ENCODE assay signal across 14 cellular contexts in the genomic region with DNA sequence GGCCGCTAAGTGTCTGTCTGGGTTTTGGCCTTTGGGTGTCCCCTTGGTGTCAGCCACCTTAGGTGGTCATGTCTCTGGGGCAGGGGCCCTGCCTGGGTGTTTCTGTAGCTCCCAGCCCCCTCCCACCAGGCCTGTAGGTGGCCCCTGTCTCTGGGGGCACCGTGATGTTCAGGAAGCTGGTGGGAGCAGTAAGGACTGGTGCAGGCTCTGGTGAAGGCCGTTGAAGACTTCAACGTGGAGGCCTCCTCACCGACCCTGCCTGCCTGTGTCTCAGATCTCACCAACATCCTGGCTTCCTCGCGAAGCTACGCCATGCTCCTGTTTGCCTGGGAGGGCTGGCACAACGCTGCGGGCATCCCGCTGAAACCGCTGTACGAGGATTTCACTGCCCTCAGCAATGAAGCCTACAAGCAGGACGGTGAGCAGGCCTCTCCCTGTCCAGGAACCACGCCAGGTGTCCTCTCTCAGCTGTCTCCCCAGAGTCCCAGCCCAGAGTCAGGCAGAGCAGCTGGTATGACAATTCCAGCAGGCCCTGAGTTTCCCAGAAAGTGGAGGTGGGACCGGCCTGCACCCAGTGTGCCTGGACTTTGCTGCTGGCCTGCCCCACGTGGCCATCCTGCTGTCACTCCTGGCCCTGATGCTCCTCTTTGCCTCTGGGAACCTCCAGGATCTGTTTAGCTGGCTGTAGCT. TPM values are rescaled to one million over a fixed set of nuclear protein-coding genes. Genes with fewer than 3 reads are reported as not detected.
A peak's percentile ranks its signal among the peaks of the same experiment; 100 is the strongest.
DNase-seq lines count a peak whose midpoint lies in the region; ATAC-seq, FAIRE-seq and TF ChIP-seq lines count a peak whose summit lies in the region.
"Had no signal": no experiment of that assay in that cellular context is flagged by ENCODE, and none has a peak within 500 bp of the region (broad histone marks: within the 10 kb centered on the region; RNA-seq: fewer than 3 reads in every experiment).

No MANE protein-coding gene starts in this region.

- ATAC-seq in natural killer cell treated with Interleukin-12 subunit alpha and Interleukin-12 subunit beta and Interleukin-15 and Interleukin-18, amount 100 ng/mL, for 72 hours: no peak
- ATAC-seq in natural killer cell (no peak), HG03520 (IDR thresholded peaks at IDR 0.05; ENCODE audit: unreplicated experiment) (no peak)

- H3K4me1 Mint-ChIP-seq in natural killer cell treated with Interleukin-12 subunit alpha and Interleukin-12 subunit beta and Interleukin-15 and Interleukin-18, amount 100 ng/mL, for 72 hours (ENCODE audit: low read depth in 2 of 2): peaks cover 0 to 7% of the 10 kb centered on the region in 2 donors
- H3K4me1 Mint-ChIP-seq in natural killer cell (peaks cover 0 to 13% of the 10 kb centered on the region in 2 donors), endodermal cell (peaks cover 15% of the 10 kb centered on the region)
- H3K4me1 Mint-ChIP-seq in activated naive CD8-positive, alpha-beta T cell treated with anti-CD3 and anti-CD28 coated beads for 36 hours: peaks cover 7% of the 10 kb centered on the region

- H3K27me3 Mint-ChIP-seq in natural killer cell treated with Interleukin-12 subunit alpha and Interleukin-12 subunit beta and Interleukin-15 and Interleukin-18, amount 100 ng/mL, for 72 hours: peaks cover 6 to 12% of the 10 kb centered on the region in 2 donors
- peaks cover 9 to 25% of the 10 kb centered on the region in 2 donors for H3K27me3 Mint-ChIP-seq in natural killer cell (ENCODE audit: low read depth in 2 of 2)
- peaks cover 28% of the 10 kb centered on the region for H3K27me3 Mint-ChIP-seq in endodermal cell (ENCODE audit: insufficient read depth)
- H3K27me3 Mint-ChIP-seq in activated naive CD8-positive, alpha-beta T cell treated with anti-CD3 and anti-CD28 coated beads for 36 hours: peaks cover 38% of the 10 kb centered on the region

- no peaks in the 10 kb centered on the region for H3K9me3 Mint-ChIP-seq in natural killer cell treated with Interleukin-12 subunit alpha and Interleukin-12 subunit beta and Interleukin-15 and Interleukin-18, amount 100 ng/mL, for 72 hours
- H3K9me3 Mint-ChIP-seq in natural killer cell (no peaks in the 10 kb centered on the region), endodermal cell (no peaks in the 10 kb centered on the region)
- H3K9me3 Mint-ChIP-seq in activated naive CD8-positive, alpha-beta T cell treated with anti-CD3 and anti-CD28 coated beads for 36 hours: no peaks in the 10 kb centered on the region
- H3K9me3 Mint-ChIP-seq: CD4-positive, alpha-beta T cell; mesothelial cell of epicardium had no signal

- no peaks in the 10 kb centered on the region for H3K9me3 ChIP-seq in endodermal cell (ENCODE audit: control insufficient read depth, low read length)
- H3K9me3 ChIP-seq: esophagus muscularis mucosa, neutrophil, suprapubic skin had no signal

- no peak overlapping the region for H3K4me3 ChIP-seq in endodermal cell (ENCODE audit: low read length)
- H3K4me3 ChIP-seq: esophagus muscularis mucosa, suprapubic skin had no signal

- H3K27me3 ChIP-seq in endodermal cell (ENCODE audit: control insufficient read depth, insufficient read depth, low read length, poor library complexity, severe bottlenecking): peaks cover 32% of the 10 kb centered on the region

- intact Hi-C loops in natural killer cell (cut with micrococcal nuclease): loop anchor here (1.0 kb wide), 1 partner anchor 54 kb away; no protein-coding TSS in a partner anchor

- TF ChIP-seq POLR2A in GM12891 (IDR thresholded peaks at IDR 0.05; ENCODE audit: low read depth, low read length): no peak

- H3K9ac ChIP-seq in endodermal cell (ENCODE audit: extremely low read depth, low read length, poor library complexity, severe bottlenecking): no peak overlapping the region

- peaks cover 2% of the 10 kb centered on the region for H3K4me1 ChIP-seq in endodermal cell (ENCODE audit: control insufficient read depth, insufficient read depth, low read length)

- no peak for DNase-seq in natural killer cell treated with Interleukin-12 subunit alpha and Interleukin-12 subunit beta and Interleukin-15 and Interleukin-18, amount 100 ng/mL, for 72 hours (ENCODE audit: low spot score)
- DNase-seq in natural killer cell (no peak), NCI-H2171 treated with DMSO at 0.1 percent for 48 hours (lab: John Stamatoyannopoulos, UW) (peak; percentile 32), endodermal cell (peak; percentile 48), NCI-H2227 (lab: John Stamatoyannopoulos, UW; ENCODE audit: unreplicated experiment) (no peak), GM12891 (ENCODE audit: insufficient read length, low spot score) (no peak)
- no peak for DNase-seq in activated naive CD8-positive, alpha-beta T cell treated with anti-CD3 and anti-CD28 coated beads for 36 hours
- DNase-seq: activated gamma-delta T cell had no signal

- H3K27ac ChIP-seq in endodermal cell (ENCODE audit: low read depth, low read length): no peak overlapping the region
- H3K27ac ChIP-seq: esophagus muscularis mucosa, neutrophil, suprapubic skin had no signal

- H3K36me3 Mint-ChIP-seq in natural killer cell treated with Interleukin-12 subunit alpha and Interleukin-12 subunit beta and Interleukin-15 and Interleukin-18, amount 100 ng/mL, for 72 hours: no peaks in the 10 kb centered on the region
- H3K36me3 Mint-ChIP-seq in natural killer cell (no peaks in the 10 kb centered on the region), endodermal cell (ENCODE audit: low read depth) (no peaks in the 10 kb centered on the region)
- no peaks in the 10 kb centered on the region for H3K36me3 Mint-ChIP-seq in activated naive CD8-positive, alpha-beta T cell treated with anti-CD3 and anti-CD28 coated beads for 36 hours
- H3K36me3 Mint-ChIP-seq: mesothelial cell of epicardium had no signal

- TF ChIP-seq CTCF in natural killer cell (IDR thresholded peaks at IDR 0.05) (no peak), endodermal cell (conservative IDR thresholded peaks at IDR 0.05) (no peak)

- no peak for FAIRE-seq in GM12891 (lab: Jason Lieb, UNC)

- peak overlapping the region; percentile 41 for H3K4me3 Mint-ChIP-seq in natural killer cell treated with Interleukin-12 subunit alpha and Interleukin-12 subunit beta and Interleukin-15 and Interleukin-18, amount 100 ng/mL, for 72 hours
- H3K4me3 Mint-ChIP-seq in natural killer cell (no peak overlapping the region), endodermal cell (no peak overlapping the region)
- no peak overlapping the region for H3K4me3 Mint-ChIP-seq in activated naive CD8-positive, alpha-beta T cell treated with anti-CD3 and anti-CD28 coated beads for 36 hours

- no peaks in the 10 kb centered on the region for H3K36me3 ChIP-seq in endodermal cell (ENCODE audit: control insufficient read depth, insufficient read depth, low read length)
- H3K36me3 ChIP-seq: neutrophil had no signal

- WGBS in endodermal cell (ENCODE audit: insufficient coverage in 1 of 2, insufficient read length in 1 of 2), 2 experiments: 86 to 89% methylated on average over 7 to 17 of the region's 17 CpGs

- H3K27ac Mint-ChIP-seq in natural killer cell treated with Interleukin-12 subunit alpha and Interleukin-12 subunit beta and Interleukin-15 and Interleukin-18, amount 100 ng/mL, for 72 hours: no peak overlapping the region
- H3K27ac Mint-ChIP-seq in natural killer cell (no peak overlapping the region), endodermal cell (no peak overlapping the region)
- H3K27ac Mint-ChIP-seq in activated naive CD8-positive, alpha-beta T cell treated with anti-CD3 and anti-CD28 coated beads for 36 hours: no peak overlapping the region
- H3K27ac Mint-ChIP-seq: CD4-positive, alpha-beta T cell; mesothelial cell of epicardium had no signal

TF ChIP-seq in GM12891, 5 proteins besides CTCF, POLR2A, EP300 and RAD21:
- TF ChIP-seq TAF1 (IDR thresholded peaks at IDR 0.05; ENCODE audit: low read depth, low read length) (no peak), SPI1 (IDR thresholded peaks at IDR 0.05; ENCODE audit: low read depth, low read length) (no peak), POU2F2 (IDR thresholded peaks at IDR 0.05; ENCODE audit: low read depth, low read length) (no peak), PAX5 (IDR thresholded peaks at IDR 0.05; ENCODE audit: insufficient read depth, low read length, severe bottlenecking) (no peak), POLR2AphosphoS5 (IDR thresholded peaks at IDR 0.05; ENCODE audit: low read depth, low read length) (no peak)

RNA-seq across cellular contexts. Expression of gene ACE, which starts 2.8 kb away (rescaled TPM):
- not detected for total RNA-seq in natural killer cell treated with Interleukin-12 subunit alpha and Interleukin-12 subunit beta and Interleukin-15 and Interleukin-18, amount 100 ng/mL, for 72 hours
- total RNA-seq in natural killer cell (1 to 10 TPM in 2 of 3 donors, under 1 TPM in 1; 0.86 to 1.2 (median 1.0) TPM), endodermal cell (10 to 100 TPM in 1 of 2 donors, 1 to 10 TPM in 1; 4.6 to 12.5 TPM)
- polyA plus RNA-seq in endodermal cell (2013, experiment 1 of 2): 1.6 TPM
- polyA plus RNA-seq in endodermal cell (2013, experiment 2 of 2): 1.9 TPM
- 0.21 TPM for polyA plus RNA-seq in GM12891 (2012; ENCODE audit: low read depth, missing spikeins)
- total RNA-seq in activated naive CD8-positive, alpha-beta T cell treated with anti-CD3 and anti-CD28 coated beads for 36 hours: not detected

RNA-seq across cellular contexts. Expression of gene CYB561, which starts 33.5 kb away (rescaled TPM):
- 1 to 10 TPM; 3.2 to 7.9 TPM for total RNA-seq in natural killer cell treated with Interleukin-12 subunit alpha and Interleukin-12 subunit beta and Interleukin-15 and Interleukin-18, amount 100 ng/mL, for 72 hours
- total RNA-seq in natural killer cell (10 to 100 TPM; 16.3 to 19.3 (median 19.2) TPM), endodermal cell (10 to 100 TPM; 24.4 to 27.5 TPM)
- polyA plus RNA-seq in endodermal cell (2013, experiment 1 of 2): 11.7 TPM
- 10.6 TPM for polyA plus RNA-seq in endodermal cell (2013, experiment 2 of 2)
- polyA plus RNA-seq in GM12891 (2012; ENCODE audit: low read depth, missing spikeins): 3.8 TPM
- 1 to 10 TPM; 1.1 to 2.2 TPM for total RNA-seq in activated naive CD8-positive, alpha-beta T cell treated with anti-CD3 and anti-CD28 coated beads for 36 hours

RNA-seq across cellular contexts. Expression of gene KCNH6, which starts 43.5 kb away (rescaled TPM):
- not detected for total RNA-seq in natural killer cell treated with Interleukin-12 subunit alpha and Interleukin-12 subunit beta and Interleukin-15 and Interleukin-18, amount 100 ng/mL, for 72 hours
- total RNA-seq in natural killer cell (not detected), endodermal cell (under 1 TPM; 0.79 to 0.95 TPM)
- polyA plus RNA-seq in endodermal cell (2013, experiment 1 of 2): 0.46 TPM
- 0.29 TPM for polyA plus RNA-seq in endodermal cell (2013, experiment 2 of 2)
- not detected for polyA plus RNA-seq in GM12891 (2012; ENCODE audit: low read depth, missing spikeins)
- total RNA-seq in activated naive CD8-positive, alpha-beta T cell treated with anti-CD3 and anti-CD28 coated beads for 36 hours: not detected
- total RNA-seq: CD4-positive, alpha-beta T cell; esophagus muscularis mucosa; mesothelial cell of epicardium; suprapubic skin had no signal

Comparison
In these comparisons a context has a peak if more than half of its experiments do, and no peak if none do; other contexts are left out.
1. DNase-seq: peak in NCI-H2171 treated with DMSO at 0.1 percent for 48 hours (single experiment) and endodermal cell (single experiment); none in natural killer cell treated with Interleukin-12 subunit alpha and Interleukin-12 subunit beta and Interleukin-15 and Interleukin-18, amount 100 ng/mL, for 72 hours (single experiment), natural killer cell (single experiment), NCI-H2227 (single experiment), GM12891 (single experiment) and activated naive CD8-positive, alpha-beta T cell treated with anti-CD3 and anti-CD28 coated beads for 36 hours (single experiment).